In genomic region chr4:173214661-173215060, GRCh38 we compare ENCODE assay signal across 14 cellular contexts. TPM values are rescaled to one million over a fixed set of nuclear protein-coding genes. Genes with fewer than 3 reads are reported as not detected.
DNase-seq lines count a peak whose midpoint lies in the region; ATAC-seq and TF ChIP-seq lines count a peak whose summit lies in the region.
"Had no signal": no experiment of that assay in that cellular context is flagged by ENCODE, and none has a peak within 500 bp of the region (broad histone marks: within the 10 kb centered on the region; RNA-seq: fewer than 3 reads in every experiment).

No MANE protein-coding gene starts in this region.

- no peak overlapping the region for H4K91ac ChIP-seq in IMR-90 (ENCODE audit: insufficient read depth, low read depth, low read length)

- no peak overlapping the region for H4K8ac ChIP-seq in IMR-90 (ENCODE audit: low read depth in 2 of 2, low read length in 2 of 2)

- H4K20me1 ChIP-seq in IMR-90 (ENCODE audit: insufficient read depth, low read length) = no peaks in the 10 kb centered on the region; the same call in 1 of the 2 replicates

- no peak overlapping the region for H3K4ac ChIP-seq in IMR-90 (ENCODE audit: low read depth, low read length)

- dilution Hi-C loops in IMR-90 (cut with HindIII; ENCODE audit: low sequenced_read_pairs, unreplicated experiment) = no loop called here

- H3K27me3 ChIP-seq in A673 (replicated peaks; ENCODE audit: insufficient read depth, low read depth, low read length, poor library complexity) (no peaks in the 10 kb centered on the region), IMR-90 (ENCODE audit: control insufficient read depth, insufficient read depth, low read length) (no peaks in the 10 kb centered on the region), foreskin keratinocyte (no peaks in the 10 kb centered on the region)
- H3K27me3 ChIP-seq: Peyer's patch had no signal

- no peak overlapping the region for H2BK15ac ChIP-seq in IMR-90 (ENCODE audit: low read depth, low read length)

- no peaks in the 10 kb centered on the region for H3K9me3 ChIP-seq in A673 (ENCODE audit: low read depth, low read length, poor library complexity, severe bottlenecking)
- H3K9me3 ChIP-seq in IMR-90 (ENCODE audit: control insufficient read depth, insufficient read depth, low read length) = no peaks in the 10 kb centered on the region
- H3K9me3 ChIP-seq: HAP-1, Peyer's patch had no signal

- H3K18ac ChIP-seq in IMR-90 (ENCODE audit: low read depth, low read length) = no peak overlapping the region

- CTCF ChIA-PET in A673 (lab: Charles Lee) (no interaction called here), IMR-90 (lab: Yijun Ruan, JAX) (no interaction called here)

- in situ Hi-C loops in IMR-90 (cut with MboI; ENCODE audit: low sequenced_read_pairs) = no loop called here

- H3K9ac ChIP-seq in IMR-90 (ENCODE audit: low read depth, low read length) = no peak overlapping the region

- no peak overlapping the region for H2AFZ ChIP-seq in IMR-90 (replicated peaks; ENCODE audit: low read length, poor library complexity)

- no peak overlapping the region for H2BK20ac ChIP-seq in IMR-90 (ENCODE audit: low read depth, low read length)

- H3K4me1 ChIP-seq in A673 (ENCODE audit: insufficient read depth, low read length, poor library complexity, severe bottlenecking) = peaks cover 71% of the 10 kb centered on the region
- peaks cover 4% of the 10 kb centered on the region for H3K4me1 ChIP-seq in IMR-90 (ENCODE audit: control insufficient read depth, insufficient read depth, low read length)
- peaks cover 52% of the 10 kb centered on the region for H3K4me1 ChIP-seq in foreskin keratinocyte
- H3K4me1 ChIP-seq: Peyer's patch had no signal

- DNase-seq in A673 (ENCODE audit: low spot score) (peak; percentile 56), IMR-90 (peak; percentile 17), amniotic epithelial cell (ENCODE audit: low read depth) (peak; percentile 47), foreskin keratinocyte (peak; percentile 32 to 63), NCI-H345 treated with DMSO at 0.1 percent for 48 hours (lab: John Stamatoyannopoulos, UW; ENCODE audit: unreplicated experiment) (no peak), epidermal melanocyte (ENCODE audit: insufficient read length, low spot score) (no peak), NCI-H2107 (lab: John Stamatoyannopoulos, UW) (no peak), DMS114 treated with DMSO at 0.1 percent for 48 hours (lab: John Stamatoyannopoulos, UW; ENCODE audit: unreplicated experiment) (no peak)
- DNase-seq: activated naive CD8-positive, alpha-beta T cell treated with anti-CD3 and anti-CD28 coated beads, Interleukin-2, amount 10 ng/mL, durations not matched to agents 7 days and 5 days; glutamatergic neuron; Peyer's patch; stimulated activated CD4-positive, alpha-beta T cell treated with anti-CD3 and anti-CD28 coated beads, Interleukin-12 subunit alpha, Interleukin-12 subunit beta, amount 100 ng/mL, for 4 hours had no signal

- no peak for TF ChIP-seq RAD21 in IMR-90 (IDR thresholded peaks at IDR 0.05; ENCODE audit: low read length)

- 0 out of 2 replicates have a peak, but pooled peaks cover 2% of the 10 kb centered on the region for H3K9me1 ChIP-seq in IMR-90 (ENCODE audit: insufficient read depth, low read length)

- TF ChIP-seq POLR2A in IMR-90 (IDR thresholded peaks at IDR 0.05; ENCODE audit: low read depth, low read length) = no peak

- ATAC-seq in IMR-90 (ENCODE audit: low read depth) (no peak), foreskin keratinocyte (no peak)
- ATAC-seq: left lobe of liver had no signal

- no peak overlapping the region; the same call in 1 of the 2 replicates for H3K23ac ChIP-seq in IMR-90 (ENCODE audit: low read depth, low read length)

- H2BK5ac ChIP-seq in IMR-90 (ENCODE audit: low read depth, low read length, poor library complexity, severe bottlenecking) = no peak overlapping the region

- peaks cover 0 to 5% of the 10 kb centered on the region in 2 experiments; a peak in 3 of 4 replicates for H3K79me1 ChIP-seq in IMR-90 (ENCODE audit: low read depth in 1 of 2, low read length in 2 of 2)

- no peak overlapping the region for H3K14ac ChIP-seq in IMR-90 (replicated peaks; ENCODE audit: low read depth, low read length)

- H3K36me3 ChIP-seq in A673 (ENCODE audit: insufficient read depth, low read length, poor library complexity, severe bottlenecking) = no peaks in the 10 kb centered on the region
- no peaks in the 10 kb centered on the region for H3K36me3 ChIP-seq in IMR-90 (ENCODE audit: control insufficient read depth, insufficient read depth, low read length)
- H3K36me3 ChIP-seq: HAP-1, Peyer's patch had no signal

- WGBS in IMR-90 (ENCODE audit: extremely low coverage in 2 of 2, insufficient read length in 1 of 2), 2 experiments = no CpG with 5 or more reads among the region's 2 CpGs

- no peak overlapping the region for H3K4me2 ChIP-seq in IMR-90 (ENCODE audit: low read depth, low read length)

- no peak overlapping the region for H4K5ac ChIP-seq in IMR-90 (ENCODE audit: low read depth, low read length)

- H2AK9ac ChIP-seq in IMR-90 (replicated peaks; ENCODE audit: low read depth, low read length, poor library complexity) = no peak overlapping the region

- H2AK5ac ChIP-seq in IMR-90 (ENCODE audit: low read depth, low read length) = no peak overlapping the region

- BruUV-seq in A673 (replicated peaks; lab: Mats Ljungman, UMichigan) (no TSS peak), IMR-90 (replicated peaks; lab: Mats Ljungman, UMichigan) (no TSS peak)

- POLR2A ChIA-PET in A673 (lab: Charles Lee; ENCODE audit: low non-redundant PET) = no interaction called here
- POLR2A ChIA-PET in IMR-90 (lab: Charles Lee; ENCODE audit: unreplicated experiment) = no interaction called here

- H3K56ac ChIP-seq in IMR-90 (ENCODE audit: extremely low read depth, insufficient read depth, low read length) = no peak overlapping the region

- H2BK120ac ChIP-seq in IMR-90 (ENCODE audit: low read depth, low read length) = no peak overlapping the region

- no peak overlapping the region for H3K4me3 ChIP-seq in A673 (ENCODE audit: low read depth, low read length, poor library complexity, severe bottlenecking)
- no peak overlapping the region for H3K4me3 ChIP-seq in IMR-90 (ENCODE audit: insufficient read depth, low read depth, low read length)
- H3K4me3 ChIP-seq: HAP-1, Peyer's patch had no signal

- intact Hi-C loops in A673 (cut with micrococcal nuclease; ENCODE audit: unreplicated experiment) (no loop called here), IMR-90 (cut with micrococcal nuclease) (loop anchor here (5.0 kb wide), 2 partner anchors 38 to 813 kb away; no protein-coding TSS in a partner anchor)

- peak overlapping the region; percentile 47 for H3K27ac ChIP-seq in A673 (ENCODE audit: low read depth, low read length, poor library complexity, severe bottlenecking)
- H3K27ac ChIP-seq in IMR-90 (ENCODE audit: insufficient read depth, low read length) = no peak overlapping the region
- no peak overlapping the region for H3K27ac ChIP-seq in foreskin keratinocyte
- H3K27ac ChIP-seq: Peyer's patch had no signal

- TF ChIP-seq CTCF in A673 (conservative IDR thresholded peaks at IDR 0.05; ENCODE audit: low read depth, low read length) (no peak), IMR-90 (conservative IDR thresholded peaks at IDR 0.05; ENCODE audit: low read depth, low read length) (no peak), foreskin keratinocyte (conservative IDR thresholded peaks at IDR 0.05) (no peak)

TF ChIP-seq in IMR-90, 13 proteins besides CTCF, POLR2A, EP300 and RAD21:
- TF ChIP-seq MXI1 (IDR thresholded peaks at IDR 0.05; ENCODE audit: borderline replicate concordance, low read depth, low read length) (no peak), FOS (IDR thresholded peaks at IDR 0.05; ENCODE audit: low read depth, low read length) (no peak), CHD1 (IDR thresholded peaks at IDR 0.05; ENCODE audit: low read depth, low read length) (no peak), CEBPB (IDR thresholded peaks at IDR 0.05; ENCODE audit: low read depth, low read length) (no peak), SMC3 (IDR thresholded peaks at IDR 0.05; ENCODE audit: low read depth, low read length) (no peak), MAFK (IDR thresholded peaks at IDR 0.05; ENCODE audit: low read depth, low read length) (no peak), RCOR1 (IDR thresholded peaks at IDR 0.05; ENCODE audit: insufficient replicate concordance, low read length) (no peak), NFE2L2 (IDR thresholded peaks at IDR 0.05; ENCODE audit: low read depth, low read length) (no peak), ELK1 (IDR thresholded peaks at IDR 0.05; ENCODE audit: borderline replicate concordance, low read depth, low read length) (no peak), MAZ (IDR thresholded peaks at IDR 0.05; ENCODE audit: borderline replicate concordance, low read depth, low read length) (no peak), BHLHE40 (IDR thresholded peaks at IDR 0.05; ENCODE audit: low read depth, low read length) (no peak), RFX5 (IDR thresholded peaks at IDR 0.05; ENCODE audit: low read depth, low read length) (no peak), USF2 (IDR thresholded peaks at IDR 0.05; ENCODE audit: low read depth, low read length) (no peak)

RNA-seq across cellular contexts. Expression of gene GALNT7, which starts 46.0 kb away (rescaled TPM):
- total RNA-seq in A673 (2021) (89.7 and 90.7 TPM in 2 replicates), IMR-90 (2012; rRNA removed) (31.2 and 43.9 TPM in 2 replicates), foreskin keratinocyte (19.9 and 21.0 TPM in 2 replicates)
- polyA plus RNA-seq in IMR-90 (2012; rRNA removed) (14.3 and 19.1 TPM in 2 replicates), foreskin keratinocyte (4.7 and 6.4 TPM in 2 replicates)
- polyA plus RNA-seq in IMR-90 (2012; cell fraction: cytosol; rRNA removed) = 3.6 and 4.2 TPM in 2 replicates
- 2.9 and 26.0 TPM in 2 replicates for polyA plus RNA-seq in IMR-90 (2012; cell fraction: nucleus; rRNA removed; ENCODE audit: low replicate concordance)

Comparison
In these comparisons a context has a peak if more than half of its experiments do, and no peak if none do; other contexts are left out.
1. DNase-seq: peak in A673 (single experiment), IMR-90 (single experiment), amniotic epithelial cell (single experiment) and foreskin keratinocyte (2 of 2); none in NCI-H345 treated with DMSO at 0.1 percent for 48 hours (single experiment), epidermal melanocyte (single experiment), NCI-H2107 (single experiment) and DMS114 treated with DMSO at 0.1 percent for 48 hours (single experiment).